In the genomic region with DNA sequence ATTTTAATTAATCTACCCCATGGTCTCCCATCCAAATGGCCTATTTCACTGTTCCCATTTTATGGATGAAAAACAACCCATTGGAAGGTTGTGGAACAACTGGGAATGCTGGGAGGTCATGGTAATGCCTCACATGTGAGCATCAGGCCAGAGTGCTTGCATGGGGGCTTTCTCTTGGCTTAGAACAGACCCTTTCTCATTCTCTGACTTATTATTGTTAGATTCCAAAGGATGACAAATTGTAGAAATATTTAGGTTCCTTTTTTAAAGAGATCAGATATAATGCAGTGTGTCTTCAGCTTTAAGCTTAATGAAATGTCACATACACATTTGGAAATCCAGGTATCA, we compare ENCODE assay signal across 20 cellular contexts.
DNase-seq lines count a peak whose midpoint lies in the region; ATAC-seq, FAIRE-seq and TF ChIP-seq lines count a peak whose summit lies in the region.
"Had no signal": no experiment of that assay in that cellular context is flagged by ENCODE, and none has a peak within 500 bp of the region (broad histone marks: within the 10 kb centered on the region; RNA-seq: fewer than 3 reads in every experiment).

No MANE protein-coding gene starts in this region.

- no peak overlapping the region for H3K56ac ChIP-seq in IMR-90 (ENCODE audit: extremely low read depth, insufficient read depth, low read length)

- no peaks in the 10 kb centered on the region for H3K79me1 ChIP-seq in IMR-90 (ENCODE audit: low read depth in 1 of 2, low read length in 2 of 2)

- no peak overlapping the region for H3K9ac ChIP-seq in IMR-90 (ENCODE audit: low read depth, low read length)
- H3K9ac ChIP-seq in astrocyte (ENCODE audit: low read length), result no peak overlapping the region
- H3K9ac ChIP-seq: BLaER1 had no signal

- H3K36me3 ChIP-seq in IMR-90 (ENCODE audit: control insufficient read depth, insufficient read depth, low read length), result no peaks in the 10 kb centered on the region
- no peaks in the 10 kb centered on the region for H3K36me3 ChIP-seq in astrocyte (ENCODE audit: insufficient read depth, low read length)
- H3K36me3 ChIP-seq: BLaER1, esophagus muscularis mucosa, thyroid gland had no signal

- no peak overlapping the region for H3K27ac ChIP-seq in 22Rv1
- H3K27ac ChIP-seq in IMR-90 (ENCODE audit: insufficient read depth, low read length), result no peak overlapping the region
- no peak overlapping the region for H3K27ac ChIP-seq in astrocyte (ENCODE audit: low read depth, low read length)
- H3K27ac ChIP-seq: BLaER1, HL-60, thyroid gland had no signal

- H2BK15ac ChIP-seq in IMR-90 (ENCODE audit: low read depth, low read length), result no peak overlapping the region

- no peak overlapping the region for H2BK5ac ChIP-seq in IMR-90 (ENCODE audit: low read depth, low read length, poor library complexity, severe bottlenecking)

- no peaks in the 10 kb centered on the region for H3K79me2 ChIP-seq in astrocyte (ENCODE audit: insufficient read depth, low read length)

- no peaks in the 10 kb centered on the region for H3K4me1 ChIP-seq in IMR-90 (ENCODE audit: control insufficient read depth, insufficient read depth, low read length)
- H3K4me1 ChIP-seq in astrocyte (ENCODE audit: insufficient read depth, low read length), result no peaks in the 10 kb centered on the region
- H3K4me1 ChIP-seq: BLaER1 had no signal

- H3K18ac ChIP-seq in IMR-90 (ENCODE audit: low read depth, low read length), result no peak overlapping the region

- H3K9me1 ChIP-seq in IMR-90 (ENCODE audit: insufficient read depth, low read length), result 0 out of 2 replicates have a peak, but pooled peaks cover 2% of the 10 kb centered on the region

- H2AK9ac ChIP-seq in IMR-90 (replicated peaks; ENCODE audit: low read depth, low read length, poor library complexity), result no peak overlapping the region

- TF ChIP-seq RAD21 in IMR-90 (IDR thresholded peaks at IDR 0.05; ENCODE audit: low read length), result no peak

- DNase-seq in IMR-90 (peak; percentile 20), astrocyte (ENCODE audit: low read depth) (peak; percentile 37), iris pigment epithelial cell (ENCODE audit: low read depth) (peak; percentile 3)
- no peak for DNase-seq in activated CD4-positive, alpha-beta T cell treated with anti-CD3 and anti-CD28 coated beads for 4 hours
- DNase-seq in stimulated activated CD4-positive, alpha-beta T cell treated with anti-CD3 and anti-CD28 coated beads, Interleukin-12 subunit alpha, Interleukin-12 subunit beta, amount 100 ng/mL, for 4 hours, result no peak
- DNase-seq: activated T-cell treated with anti-CD3 and anti-CD28 coated beads, Interleukin-2, amount 50 U/mL, for 48 hours; amniotic stem cell; NCI-H1417 treated with DMSO at 0.1 percent for 48 hours; occipital lobe had no signal

- H3K27me3 Mint-ChIP-seq in astrocyte (ENCODE audit: low read depth, unreplicated experiment), result no peaks in the 10 kb centered on the region

- no peak overlapping the region for H2AK5ac ChIP-seq in IMR-90 (ENCODE audit: low read depth, low read length)

- no peak overlapping the region for H3K4ac ChIP-seq in IMR-90 (ENCODE audit: low read depth, low read length)

- no peak overlapping the region for H2BK120ac ChIP-seq in IMR-90 (ENCODE audit: low read depth, low read length)

- H2BK20ac ChIP-seq in IMR-90 (ENCODE audit: low read depth, low read length), result no peak overlapping the region

- H3K27ac Mint-ChIP-seq in astrocyte (ENCODE audit: unreplicated experiment), result peak overlapping the region; percentile 50
- H3K27ac Mint-ChIP-seq: activated CD4-positive, alpha-beta T cell treated with anti-CD3 and anti-CD28 coated beads for 36 hours; activated naive CD4-positive, alpha-beta T cell treated with anti-CD3 and anti-CD28 coated beads for 36 hours; stimulated activated naive CD8-positive, alpha-beta T cell treated with anti-CD3 and anti-CD28 coated beads, Interleukin-15, Interleukin-2, amounts not matched to agents 100 ng/mL and 50 ng/mL, for 24 hours had no signal

- dilution Hi-C loops in IMR-90 (cut with HindIII; ENCODE audit: low sequenced_read_pairs, unreplicated experiment), result no loop called here

- no peaks in the 10 kb centered on the region for H3K9me3 ChIP-seq in IMR-90 (ENCODE audit: control insufficient read depth, insufficient read depth, low read length)
- no peaks in the 10 kb centered on the region for H3K9me3 ChIP-seq in astrocyte (ENCODE audit: insufficient read depth, low read depth, low read length)
- H3K9me3 ChIP-seq: BLaER1, esophagus muscularis mucosa, thyroid gland had no signal

- ATAC-seq in IMR-90 (ENCODE audit: low read depth) (peak; percentile 60), GM21786 (IDR thresholded peaks at IDR 0.05; ENCODE audit: unreplicated experiment) (no peak), GM18873 (IDR thresholded peaks at IDR 0.05; ENCODE audit: low FRiP score, unreplicated experiment) (no peak)
- ATAC-seq: activated CD4-positive, alpha-beta T cell treated with anti-CD3 and anti-CD28 coated beads for 36 hours had no signal

- CTCF ChIA-PET in IMR-90 (lab: Yijun Ruan, JAX), result interaction anchor here (1.0 to 1.5 kb wide), 4 partner anchors 12 to 781 kb away, joined by 3 to 8 read pairs (median 4); no protein-coding TSS in a partner anchor

- no peaks in the 10 kb centered on the region for H3K4me1 Mint-ChIP-seq in astrocyte (ENCODE audit: low read depth, unreplicated experiment)
- H3K4me1 Mint-ChIP-seq: activated CD4-positive, alpha-beta T cell treated with anti-CD3 and anti-CD28 coated beads for 36 hours had no signal

- H4K91ac ChIP-seq in IMR-90 (ENCODE audit: insufficient read depth, low read depth, low read length), result no peak overlapping the region

- no peak overlapping the region for H4K8ac ChIP-seq in IMR-90 (ENCODE audit: low read depth in 2 of 2, low read length in 2 of 2)

- peak; percentile 15; the same call in 1 of the 2 replicates for TF ChIP-seq CTCF in 22Rv1 (IDR thresholded peaks at IDR 0.05)
- TF ChIP-seq CTCF in IMR-90 (conservative IDR thresholded peaks at IDR 0.05; ENCODE audit: low read depth, low read length), result no peak
- no peak for TF ChIP-seq CTCF in astrocyte (IDR thresholded peaks at IDR 0.05; ENCODE audit: insufficient read depth, low read depth, low read length)

- H3K14ac ChIP-seq in IMR-90 (replicated peaks; ENCODE audit: low read depth, low read length), result no peak overlapping the region

- no TSS peak for BruUV-seq in IMR-90 (replicated peaks; lab: Mats Ljungman, UMichigan)

- TF ChIP-seq POLR2A in IMR-90 (IDR thresholded peaks at IDR 0.05; ENCODE audit: low read depth, low read length), result no peak

- H3K4me3 ChIP-seq in IMR-90 (ENCODE audit: insufficient read depth, low read depth, low read length) (no peak overlapping the region), astrocyte (ENCODE audit: insufficient read depth, low read depth, low read length) (no peak overlapping the region)
- H3K4me3 ChIP-seq: BLaER1, esophagus muscularis mucosa, thyroid gland had no signal

- H2AFZ ChIP-seq in IMR-90 (replicated peaks; ENCODE audit: low read length, poor library complexity) (no peak overlapping the region), astrocyte (ENCODE audit: low read depth, low read length) (no peak overlapping the region)

- no peak overlapping the region for H3K4me3 Mint-ChIP-seq in astrocyte (ENCODE audit: unreplicated experiment)
- H3K4me3 Mint-ChIP-seq: activated CD4-positive, alpha-beta T cell treated with anti-CD3 and anti-CD28 coated beads for 36 hours; activated naive CD4-positive, alpha-beta T cell treated with anti-CD3 and anti-CD28 coated beads for 36 hours; stimulated activated naive CD8-positive, alpha-beta T cell treated with anti-CD3 and anti-CD28 coated beads, Interleukin-15, Interleukin-2, amounts not matched to agents 100 ng/mL and 50 ng/mL, for 24 hours had no signal

- H3K36me3 Mint-ChIP-seq in astrocyte (ENCODE audit: low read depth, unreplicated experiment), result no peaks in the 10 kb centered on the region

- in situ Hi-C loops in IMR-90 (cut with MboI; ENCODE audit: low sequenced_read_pairs), result loop anchor here (25.0 kb wide), 1 partner anchor 925 kb away; no protein-coding TSS in a partner anchor

- intact Hi-C loops in IMR-90 (cut with micrococcal nuclease), result loop anchor here (1.0 to 5.0 kb wide), 4 partner anchors 110 to 930 kb away; a partner anchor contains a TSS

- H3K4me2 ChIP-seq in IMR-90 (ENCODE audit: low read depth, low read length) (no peak overlapping the region), astrocyte (ENCODE audit: low read length) (no peak overlapping the region)
- H3K4me2 ChIP-seq: BLaER1 had no signal

- H3K23ac ChIP-seq in IMR-90 (ENCODE audit: low read depth, low read length), result no peak overlapping the region

- FAIRE-seq in astrocyte (lab: Jason Lieb, UNC), result no peak
- FAIRE-seq: A204.1 had no signal

- POLR2A ChIA-PET in IMR-90 (lab: Charles Lee; ENCODE audit: unreplicated experiment), result no interaction called here

- H4K20me1 ChIP-seq in IMR-90 (ENCODE audit: insufficient read depth, low read length), result no peaks in the 10 kb centered on the region
- H4K20me1 ChIP-seq in astrocyte (ENCODE audit: insufficient read depth, low read length), result no peaks in the 10 kb centered on the region
- H4K20me1 ChIP-seq: BLaER1 had no signal

- H4K5ac ChIP-seq in IMR-90 (ENCODE audit: low read depth, low read length), result no peak overlapping the region

- no peaks in the 10 kb centered on the region for H3K27me3 ChIP-seq in IMR-90 (ENCODE audit: control insufficient read depth, insufficient read depth, low read length)
- no peaks in the 10 kb centered on the region for H3K27me3 ChIP-seq in astrocyte (ENCODE audit: insufficient read depth, low read length)
- H3K27me3 ChIP-seq: BLaER1, esophagus muscularis mucosa, thyroid gland had no signal

- H3K9me3 Mint-ChIP-seq in astrocyte (ENCODE audit: unreplicated experiment), result no peaks in the 10 kb centered on the region
- H3K9me3 Mint-ChIP-seq: activated naive CD4-positive, alpha-beta T cell treated with anti-CD3 and anti-CD28 coated beads for 36 hours; stimulated activated naive CD8-positive, alpha-beta T cell treated with anti-CD3 and anti-CD28 coated beads, Interleukin-15, Interleukin-2, amounts not matched to agents 100 ng/mL and 50 ng/mL, for 24 hours had no signal

TF ChIP-seq in IMR-90, 13 proteins besides CTCF, POLR2A, EP300 and RAD21:
- TF ChIP-seq, protein P1, sequence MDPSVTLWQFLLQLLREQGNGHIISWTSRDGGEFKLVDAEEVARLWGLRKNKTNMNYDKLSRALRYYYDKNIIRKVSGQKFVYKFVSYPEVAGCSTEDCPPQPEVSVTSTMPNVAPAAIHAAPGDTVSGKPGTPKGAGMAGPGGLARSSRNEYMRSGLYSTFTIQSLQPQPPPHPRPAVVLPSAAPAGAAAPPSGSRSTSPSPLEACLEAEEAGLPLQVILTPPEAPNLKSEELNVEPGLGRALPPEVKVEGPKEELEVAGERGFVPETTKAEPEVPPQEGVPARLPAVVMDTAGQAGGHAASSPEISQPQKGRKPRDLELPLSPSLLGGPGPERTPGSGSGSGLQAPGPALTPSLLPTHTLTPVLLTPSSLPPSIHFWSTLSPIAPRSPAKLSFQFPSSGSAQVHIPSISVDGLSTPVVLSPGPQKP (IDR thresholded peaks at IDR 0.05; ENCODE audit: borderline replicate concordance, low read depth, low read length), result no peak
- TF ChIP-seq MAZ (IDR thresholded peaks at IDR 0.05; ENCODE audit: borderline replicate concordance, low read depth, low read length) (no peak), MAFK (IDR thresholded peaks at IDR 0.05; ENCODE audit: low read depth, low read length) (no peak), BHLHE40 (IDR thresholded peaks at IDR 0.05; ENCODE audit: low read depth, low read length) (no peak)

Comparison
In these comparisons a context has a peak if more than half of its experiments do, and no peak if none do; other contexts are left out.
1. DNase-seq: peak in IMR-90 (single experiment), astrocyte (single experiment) and iris pigment epithelial cell (single experiment); none in activated CD4-positive, alpha-beta T cell treated with anti-CD3 and anti-CD28 coated beads for 4 hours (0 of 2) and stimulated activated CD4-positive, alpha-beta T cell treated with anti-CD3 and anti-CD28 coated beads, Interleukin-12 subunit alpha, Interleukin-12 subunit beta, amount 100 ng/mL, for 4 hours (single experiment).